In genomic region chr3:72657666-72658065, GRCh38 we compare ENCODE assay signal across 9 cellular contexts.
DNase-seq lines count a peak whose midpoint lies in the region; ATAC-seq lines count a peak whose summit lies in the region.
"Had no signal": no experiment of that assay in that cellular context is flagged by ENCODE, and none has a peak within 500 bp of the region (broad histone marks: within the 10 kb centered on the region; RNA-seq: fewer than 3 reads in every experiment).

No MANE protein-coding gene starts in this region.

- peak overlapping the region; percentile 4 to 32 for H3K4me3 Mint-ChIP-seq in stimulated activated naive CD8-positive, alpha-beta T cell treated with anti-CD3 and anti-CD28 coated beads, Interleukin-15, amount 100 ng/mL, for 72 hours
- H3K4me3 Mint-ChIP-seq: WTC11 had no signal

- H3K27me3 Mint-ChIP-seq in stimulated activated naive CD8-positive, alpha-beta T cell treated with anti-CD3 and anti-CD28 coated beads, Interleukin-15, amount 100 ng/mL, for 72 hours: peaks cover 39% of the 10 kb centered on the region

- peak; percentile 5 to 7 for DNase-seq in activated CD8-positive, alpha-beta memory T cell treated with anti-CD3 and anti-CD28 coated beads for 1 hour (ENCODE audit: extremely low read depth in 1 of 2, low read depth in 1 of 2)
- DNase-seq in activated CD8-positive, alpha-beta memory T cell treated with anti-CD3 and anti-CD28 coated beads, Interleukin-2, amount 50 U/mL, for 48 hours: no peak
- DNase-seq in RPMI8226 (peak; percentile 54), astrocyte of the hippocampus (ENCODE audit: low read depth, low spot score) (peak; percentile 81), NCI-H1694 (lab: John Stamatoyannopoulos, UW) (no peak)
- DNase-seq in stimulated activated naive CD8-positive, alpha-beta T cell treated with anti-CD3 and anti-CD28 coated beads, Interleukin-15, amount 100 ng/mL, for 72 hours: peak; percentile 59 to 78

- no peaks in the 10 kb centered on the region for H3K9me3 Mint-ChIP-seq in stimulated activated naive CD8-positive, alpha-beta T cell treated with anti-CD3 and anti-CD28 coated beads, Interleukin-15, amount 100 ng/mL, for 72 hours
- H3K9me3 Mint-ChIP-seq: WTC11 had no signal

- peak; percentile 98 for ATAC-seq in stimulated activated naive CD8-positive, alpha-beta T cell treated with anti-CD3 and anti-CD28 coated beads, Interleukin-15, amount 100 ng/mL, for 72 hours
- no peak for ATAC-seq in GM18909 (IDR thresholded peaks at IDR 0.05; ENCODE audit: poor library complexity, unreplicated experiment)
- ATAC-seq in HG02623 (IDR thresholded peaks at IDR 0.05; ENCODE audit: unreplicated experiment): no peak
- ATAC-seq: WTC11 had no signal

- H3K4me1 Mint-ChIP-seq in stimulated activated naive CD8-positive, alpha-beta T cell treated with anti-CD3 and anti-CD28 coated beads, Interleukin-15, amount 100 ng/mL, for 72 hours: peaks cover 27% of the 10 kb centered on the region

- peak overlapping the region in 1 of 2 donors; percentile 12 for H3K27ac Mint-ChIP-seq in stimulated activated naive CD8-positive, alpha-beta T cell treated with anti-CD3 and anti-CD28 coated beads, Interleukin-15, amount 100 ng/mL, for 72 hours
- H3K27ac Mint-ChIP-seq: WTC11 had no signal

Comparison
In these comparisons a context has a peak if more than half of its experiments do, and no peak if none do; other contexts are left out.
1. DNase-seq: peak in activated CD8-positive, alpha-beta memory T cell treated with anti-CD3 and anti-CD28 coated beads for 1 hour (2 of 2), RPMI8226 (single experiment), astrocyte of the hippocampus (single experiment) and stimulated activated naive CD8-positive, alpha-beta T cell treated with anti-CD3 and anti-CD28 coated beads, Interleukin-15, amount 100 ng/mL, for 72 hours (2 of 2); none in activated CD8-positive, alpha-beta memory T cell treated with anti-CD3 and anti-CD28 coated beads, Interleukin-2, amount 50 U/mL, for 48 hours (single experiment) and NCI-H1694 (single experiment).